In the genomic region with DNA sequence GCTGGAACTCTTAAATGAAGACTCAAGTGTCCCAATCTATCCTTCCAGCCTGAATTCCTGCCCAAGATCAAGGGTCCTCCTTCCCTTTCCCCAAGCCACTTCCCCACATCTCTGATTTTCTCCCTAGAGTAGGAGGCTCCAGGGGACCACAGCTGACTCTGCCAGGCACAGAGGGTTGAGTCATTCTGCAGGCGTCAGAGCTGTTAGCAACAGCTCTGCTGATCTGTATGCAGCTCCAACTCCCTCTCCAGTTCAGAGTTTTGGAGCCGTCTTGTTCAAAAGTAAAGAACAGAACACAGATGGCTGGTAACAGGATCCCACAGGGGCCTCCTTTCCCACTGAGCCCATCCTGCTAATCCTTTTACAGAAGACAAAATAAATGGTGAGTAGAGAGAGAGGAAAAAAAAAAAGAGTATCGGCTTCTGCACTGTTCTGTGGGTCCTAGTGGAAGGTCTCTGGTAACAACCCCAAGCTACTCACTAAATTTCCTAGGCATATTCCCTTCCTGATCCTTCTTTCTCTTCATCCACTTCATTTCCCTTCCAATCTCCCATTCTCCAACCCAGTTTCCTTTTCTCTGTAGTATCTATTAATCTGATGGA, we compare ENCODE assay signal across 12 cellular contexts. TPM values are rescaled to one million over a fixed set of nuclear protein-coding genes. Genes with fewer than 3 reads are reported as not detected.
A peak's percentile ranks its signal among the peaks of the same experiment; 100 is the strongest.
DNase-seq lines count a peak whose midpoint lies in the region; ATAC-seq, FAIRE-seq and TF ChIP-seq lines count a peak whose summit lies in the region.
"Had no signal": no experiment of that assay in that cellular context is flagged by ENCODE, and none has a peak within 500 bp of the region (broad histone marks: within the 10 kb centered on the region; RNA-seq: fewer than 3 reads in every experiment).

No MANE protein-coding gene starts in this region.

- TF ChIP-seq POLR2A in breast epithelium (IDR thresholded peaks at IDR 0.05), result no peak

- intact Hi-C loops in MCF 10A (cut with micrococcal nuclease) (no loop called here), breast epithelium (cut with DNase I; ENCODE audit: low total_unique reads) (no loop called here)
- intact Hi-C loops in activated T-helper 1 cell treated with anti-CD3 and anti-CD28 coated beads, Interleukin-12 subunit alpha, Interleukin-12 subunit beta, Interleukin-2, Interleukin-4 antibody, amounts not matched to agents 30 ng/mL and 10 ng/mL and 1 ng/mL, durations not matched to agents 14 hours and 24 hours and 36 hours (cut with micrococcal nuclease), result no loop called here

- H3K36me3 Mint-ChIP-seq in MCF 10A (ENCODE audit: insufficient read depth, unreplicated experiment), result no peaks in the 10 kb centered on the region
- H3K36me3 Mint-ChIP-seq in activated T-helper 1 cell treated with anti-CD3 and anti-CD28 coated beads, Interleukin-12 subunit alpha, Interleukin-12 subunit beta, Interleukin-2, Interleukin-4 antibody, amounts not matched to agents 30 ng/mL and 10 ng/mL and 1 ng/mL, durations not matched to agents 14 hours and 24 hours and 36 hours (ENCODE audit: low read depth), result no peaks in the 10 kb centered on the region
- H3K36me3 Mint-ChIP-seq in progenitor cell of endocrine pancreas (ENCODE audit: insufficient read depth), result no peaks in the 10 kb centered on the region

- DNase-seq in MCF 10A (ENCODE audit: unreplicated experiment) (peak; percentile 63), breast epithelium (ENCODE audit: low spot score in 2 of 2) (no peak), bronchial epithelial cell (ENCODE audit: low read depth) (peak; percentile 49), kidney glomerular epithelial cell (lab: John Stamatoyannopoulos, UW) (peak; percentile 78), progenitor cell of endocrine pancreas (ENCODE audit: low spot score, unreplicated experiment) (no peak)
- no peak for DNase-seq in activated T-helper 1 cell treated with anti-CD3 and anti-CD28 coated beads, Interleukin-12 subunit alpha, Interleukin-12 subunit beta, Interleukin-2, Interleukin-4 antibody, amounts not matched to agents 30 ng/mL and 10 ng/mL and 1 ng/mL, durations not matched to agents 14 hours and 24 hours and 36 hours (ENCODE audit: low spot score)
- DNase-seq: activated T-cell treated with anti-CD3 and anti-CD28 coated beads, Interleukin-2, amount 50 U/mL, for 1 hour; NCI-H2107 had no signal

- no peak overlapping the region for H3K27ac Mint-ChIP-seq in MCF 10A (ENCODE audit: low read depth, unreplicated experiment)
- no peak overlapping the region for H3K27ac Mint-ChIP-seq in activated T-helper 1 cell treated with anti-CD3 and anti-CD28 coated beads, Interleukin-12 subunit alpha, Interleukin-12 subunit beta, Interleukin-2, Interleukin-4 antibody, amounts not matched to agents 30 ng/mL and 10 ng/mL and 1 ng/mL, durations not matched to agents 14 hours and 24 hours and 36 hours
- no peak overlapping the region for H3K27ac Mint-ChIP-seq in progenitor cell of endocrine pancreas

- no peaks in the 10 kb centered on the region for H3K9me3 Mint-ChIP-seq in MCF 10A (ENCODE audit: unreplicated experiment)
- no peaks in the 10 kb centered on the region for H3K9me3 Mint-ChIP-seq in activated T-helper 1 cell treated with anti-CD3 and anti-CD28 coated beads, Interleukin-12 subunit alpha, Interleukin-12 subunit beta, Interleukin-2, Interleukin-4 antibody, amounts not matched to agents 30 ng/mL and 10 ng/mL and 1 ng/mL, durations not matched to agents 14 hours and 24 hours and 36 hours
- no peaks in the 10 kb centered on the region for H3K9me3 Mint-ChIP-seq in progenitor cell of endocrine pancreas (ENCODE audit: low read depth)

- H3K36me3 ChIP-seq in breast epithelium (no peaks in the 10 kb centered on the region), bronchial epithelial cell (ENCODE audit: control insufficient read depth, insufficient read depth, low read length) (no peaks in the 10 kb centered on the region)
- H3K36me3 ChIP-seq: suprapubic skin had no signal

- H3K4me1 Mint-ChIP-seq in MCF 10A (ENCODE audit: insufficient read depth, unreplicated experiment), result peaks cover 19% of the 10 kb centered on the region
- no peaks in the 10 kb centered on the region for H3K4me1 Mint-ChIP-seq in activated T-helper 1 cell treated with anti-CD3 and anti-CD28 coated beads, Interleukin-12 subunit alpha, Interleukin-12 subunit beta, Interleukin-2, Interleukin-4 antibody, amounts not matched to agents 30 ng/mL and 10 ng/mL and 1 ng/mL, durations not matched to agents 14 hours and 24 hours and 36 hours (ENCODE audit: low read depth)
- H3K4me1 Mint-ChIP-seq in progenitor cell of endocrine pancreas (ENCODE audit: low read depth), result peaks cover 19% of the 10 kb centered on the region

- no peaks in the 10 kb centered on the region for H3K9me3 ChIP-seq in breast epithelium
- H3K9me3 ChIP-seq: suprapubic skin had no signal

- no peaks in the 10 kb centered on the region for H3K27me3 Mint-ChIP-seq in MCF 10A (ENCODE audit: insufficient read depth, unreplicated experiment)
- H3K27me3 Mint-ChIP-seq in activated T-helper 1 cell treated with anti-CD3 and anti-CD28 coated beads, Interleukin-12 subunit alpha, Interleukin-12 subunit beta, Interleukin-2, Interleukin-4 antibody, amounts not matched to agents 30 ng/mL and 10 ng/mL and 1 ng/mL, durations not matched to agents 14 hours and 24 hours and 36 hours (ENCODE audit: insufficient read depth), result peaks cover 10% of the 10 kb centered on the region
- peaks cover 20% of the 10 kb centered on the region for H3K27me3 Mint-ChIP-seq in progenitor cell of endocrine pancreas

- H3K4me3 Mint-ChIP-seq in MCF 10A (ENCODE audit: unreplicated experiment) (no peak overlapping the region), progenitor cell of endocrine pancreas (ENCODE audit: low read depth) (no peak overlapping the region)
- H3K4me3 Mint-ChIP-seq in activated T-helper 1 cell treated with anti-CD3 and anti-CD28 coated beads, Interleukin-12 subunit alpha, Interleukin-12 subunit beta, Interleukin-2, Interleukin-4 antibody, amounts not matched to agents 30 ng/mL and 10 ng/mL and 1 ng/mL, durations not matched to agents 14 hours and 24 hours and 36 hours, result no peak overlapping the region

- CTCF ChIA-PET in MCF 10A (lab: Yijun Ruan, JAX), result interaction anchor here (0.8 to 1.7 kb wide), 5 partner anchors 11 to 159 kb away, joined by 3 to 8 read pairs (median 4); no protein-coding TSS in a partner anchor

- no peak for TF ChIP-seq CTCF in MCF 10A (IDR thresholded peaks at IDR 0.05; ENCODE audit: unreplicated experiment)
- no peak for TF ChIP-seq CTCF in breast epithelium (IDR thresholded peaks at IDR 0.05)
- no peak for TF ChIP-seq CTCF in bronchial epithelial cell (IDR thresholded peaks at IDR 0.05; ENCODE audit: insufficient read depth, low read length, severe bottlenecking)
- TF ChIP-seq CTCF in progenitor cell of endocrine pancreas (IDR thresholded peaks at IDR 0.05; ENCODE audit: unreplicated experiment), result no peak

- POLR2A ChIA-PET in MCF 10A (lab: Yijun Ruan, JAX), result interaction anchor here (0.6 to 1.3 kb wide), 6 partner anchors 10 to 191 kb away, joined by 3 to 5 read pairs (median 4); partner anchors contain the start of gene TAOK1

- ATAC-seq in GM21526 (IDR thresholded peaks at IDR 0.05; ENCODE audit: low FRiP score, unreplicated experiment) (no peak), GM18909 (IDR thresholded peaks at IDR 0.05; ENCODE audit: poor library complexity, unreplicated experiment) (no peak)

- H3K4me3 ChIP-seq in breast epithelium (no peak overlapping the region), bronchial epithelial cell (ENCODE audit: low read depth, low read length) (no peak overlapping the region)
- H3K4me3 ChIP-seq: suprapubic skin had no signal

- no peak for FAIRE-seq in bronchial epithelial cell (lab: Jason Lieb, UNC)
- FAIRE-seq: A204.1 had no signal

- no peaks in the 10 kb centered on the region for H3K4me1 ChIP-seq in breast epithelium

- H3K27ac ChIP-seq in breast epithelium, result no peak overlapping the region
- H3K27ac ChIP-seq: suprapubic skin had no signal

- BruUV-seq in MCF 10A (replicated peaks; lab: Mats Ljungman, UMichigan), result no TSS peak

- H3K27me3 ChIP-seq in breast epithelium (no peaks in the 10 kb centered on the region), bronchial epithelial cell (ENCODE audit: control insufficient read depth, insufficient read depth, low read length) (no peaks in the 10 kb centered on the region)
- H3K27me3 ChIP-seq: suprapubic skin had no signal

RNA-seq across cellular contexts. Expression of gene TAOK1, which starts 13.4 kb away (rescaled TPM):
- total RNA-seq in MCF 10A (2022) (68.7 and 84.2 TPM in 2 replicates), breast epithelium (10 to 100 TPM; 62.6 to 77.1 (median 67.8) TPM), bronchial epithelial cell (32.1 and 42.2 TPM in 2 replicates), progenitor cell of endocrine pancreas (89.1 and 90.3 TPM in 2 replicates)
- 45.9 and 46.9 TPM in 2 replicates for total RNA-seq in activated T-helper 1 cell treated with anti-CD3 and anti-CD28 coated beads, Interleukin-12 subunit alpha, Interleukin-12 subunit beta, Interleukin-2, Interleukin-4 antibody, amounts not matched to agents 30 ng/mL and 10 ng/mL and 1 ng/mL, durations not matched to agents 14 hours and 24 hours and 36 hours

Comparison
In these comparisons a context has a peak if more than half of its experiments do, and no peak if none do; other contexts are left out.
1. DNase-seq: peak in MCF 10A (single experiment), bronchial epithelial cell (single experiment) and kidney glomerular epithelial cell (single experiment); none in breast epithelium (0 of 2), activated T-helper 1 cell treated with anti-CD3 and anti-CD28 coated beads, Interleukin-12 subunit alpha, Interleukin-12 subunit beta, Interleukin-2, Interleukin-4 antibody, amounts not matched to agents 30 ng/mL and 10 ng/mL and 1 ng/mL, durations not matched to agents 14 hours and 24 hours and 36 hours (single experiment) and progenitor cell of endocrine pancreas (single experiment).